Comparison of ENCODE assay signal across 29 cellular contexts in genomic region chr1:208292913-208293312, GRCh38. TPM values are rescaled to one million over a fixed set of nuclear protein-coding genes. Genes with fewer than 3 reads are reported as not detected.
"Had no signal": no experiment of that assay in that cellular context is flagged by ENCODE, and none has a peak within 500 bp of the region (broad histone marks: within the 10 kb centered on the region; RNA-seq: fewer than 3 reads in every experiment).

No MANE protein-coding gene starts in this region.

- H3K4me1 ChIP-seq: left ventricle myocardium inferior, prostate gland, sigmoid colon, spleen, testis, thyroid gland, transverse colon, upper lobe of left lung, vagina had no signal

- H3K36me3 ChIP-seq: left ventricle myocardium inferior, pancreas, prostate gland, sigmoid colon, spleen, thyroid gland, transverse colon, upper lobe of left lung, vagina had no signal

- H3K4me1 Mint-ChIP-seq: stimulated activated memory B cell treated with anti-CD40 and anti-IgM and Interleukin-4, amounts not matched to agents 10 μg/mL and 1 μg/mL and 100 μg/mL, for 72 hours; stimulated activated naive CD8-positive, alpha-beta T cell treated with anti-CD3 and anti-CD28 coated beads, Interleukin-15, amount 100 ng/mL, for 72 hours had no signal

- H3K9me3 Mint-ChIP-seq: immature natural killer cell; naive thymus-derived CD4-positive, alpha-beta T cell; natural killer cell treated with Interleukin-12 subunit alpha and Interleukin-12 subunit beta and Interleukin-15 and Interleukin-18, amount 100 ng/mL, for 72 hours; stimulated activated memory B cell treated with anti-CD40 and anti-IgM and Interleukin-4, amounts not matched to agents 10 μg/mL and 1 μg/mL and 100 μg/mL, for 72 hours had no signal

- H3K9me3 ChIP-seq: left ventricle myocardium inferior, mucosa of descending colon, pancreas, prostate gland, sigmoid colon, spleen, testis, thyroid gland, transverse colon, upper lobe of left lung, vagina had no signal

- ATAC-seq: naive thymus-derived CD4-positive, alpha-beta T cell; natural killer cell treated with Interleukin-12 subunit alpha and Interleukin-12 subunit beta and Interleukin-15 and Interleukin-18, amount 100 ng/mL, for 72 hours; pancreas; right cardiac atrium; stimulated activated memory B cell treated with anti-CD40 and anti-IgM and Interleukin-4, amounts not matched to agents 10 μg/mL and 1 μg/mL and 100 μg/mL, for 72 hours; stimulated activated naive CD8-positive, alpha-beta T cell treated with anti-CD3 and anti-CD28 coated beads, Interleukin-15, amount 100 ng/mL, for 72 hours had no signal

- H3K27ac ChIP-seq: left ventricle myocardium inferior, pancreas, prostate gland, sigmoid colon, spleen, testis, thyroid gland, transverse colon, upper lobe of left lung, vagina had no signal

- H3K4me3 Mint-ChIP-seq: immature natural killer cell; naive thymus-derived CD4-positive, alpha-beta T cell; natural killer cell treated with Interleukin-12 subunit alpha and Interleukin-12 subunit beta and Interleukin-15 and Interleukin-18, amount 100 ng/mL, for 72 hours; stimulated activated memory B cell treated with anti-CD40 and anti-IgM and Interleukin-4, amounts not matched to agents 10 μg/mL and 1 μg/mL and 100 μg/mL, for 72 hours; stimulated activated naive CD8-positive, alpha-beta T cell treated with anti-CD3 and anti-CD28 coated beads, Interleukin-15, amount 100 ng/mL, for 72 hours had no signal

- H3K36me3 Mint-ChIP-seq: immature natural killer cell; naive thymus-derived CD4-positive, alpha-beta T cell; natural killer cell treated with Interleukin-12 subunit alpha and Interleukin-12 subunit beta and Interleukin-15 and Interleukin-18, amount 100 ng/mL, for 72 hours; stimulated activated memory B cell treated with anti-CD40 and anti-IgM and Interleukin-4, amounts not matched to agents 10 μg/mL and 1 μg/mL and 100 μg/mL, for 72 hours had no signal

- DNase-seq: hypothalamus; immature natural killer cell; kidney; left colon; left ventricle myocardium inferior; midbrain; mucosa of descending colon; naive thymus-derived CD4-positive, alpha-beta T cell; nucleus accumbens; pancreas; posterior cingulate gyrus; retina; right cardiac atrium; sigmoid colon; spleen; stimulated activated CD4-positive, alpha-beta T cell treated with anti-CD3 and anti-CD28 coated beads, Interleukin-4, amount 100 ng/mL, for 4 hours; stimulated activated CD8-positive, alpha-beta memory T cell treated with anti-CD3 and anti-CD28 coated beads, Interleukin-4, amount 100 ng/mL, for 48 hours; stimulated activated naive CD4-positive, alpha-beta T cell treated with Interleukin-2 at 50 U/mL for 16 hours; stimulated activated naive CD8-positive, alpha-beta T cell treated with anti-CD3 and anti-CD28 coated beads, Interleukin-15, amount 100 ng/mL, for 72 hours; substantia nigra; testis; transverse colon had no signal

- H3K27ac Mint-ChIP-seq: immature natural killer cell; naive thymus-derived CD4-positive, alpha-beta T cell; natural killer cell treated with Interleukin-12 subunit alpha and Interleukin-12 subunit beta and Interleukin-15 and Interleukin-18, amount 100 ng/mL, for 72 hours; stimulated activated memory B cell treated with anti-CD40 and anti-IgM and Interleukin-4, amounts not matched to agents 10 μg/mL and 1 μg/mL and 100 μg/mL, for 72 hours; stimulated activated naive CD8-positive, alpha-beta T cell treated with anti-CD3 and anti-CD28 coated beads, Interleukin-15, amount 100 ng/mL, for 72 hours had no signal

- H3K27me3 ChIP-seq: testis, thyroid gland, upper lobe of left lung, vagina had no signal

- H3K4me3 ChIP-seq: left ventricle myocardium inferior, lung, mucosa of descending colon, pancreas, prostate gland, sigmoid colon, spleen, testis, thyroid gland, transverse colon, upper lobe of left lung, vagina had no signal

RNA-seq across cellular contexts. Expression of gene PLXNA2, which starts 48.7 kb away (rescaled TPM):
- polyA plus RNA-seq: naive thymus-derived CD4-positive, alpha-beta T cell had no signal
